In the genomic region with DNA sequence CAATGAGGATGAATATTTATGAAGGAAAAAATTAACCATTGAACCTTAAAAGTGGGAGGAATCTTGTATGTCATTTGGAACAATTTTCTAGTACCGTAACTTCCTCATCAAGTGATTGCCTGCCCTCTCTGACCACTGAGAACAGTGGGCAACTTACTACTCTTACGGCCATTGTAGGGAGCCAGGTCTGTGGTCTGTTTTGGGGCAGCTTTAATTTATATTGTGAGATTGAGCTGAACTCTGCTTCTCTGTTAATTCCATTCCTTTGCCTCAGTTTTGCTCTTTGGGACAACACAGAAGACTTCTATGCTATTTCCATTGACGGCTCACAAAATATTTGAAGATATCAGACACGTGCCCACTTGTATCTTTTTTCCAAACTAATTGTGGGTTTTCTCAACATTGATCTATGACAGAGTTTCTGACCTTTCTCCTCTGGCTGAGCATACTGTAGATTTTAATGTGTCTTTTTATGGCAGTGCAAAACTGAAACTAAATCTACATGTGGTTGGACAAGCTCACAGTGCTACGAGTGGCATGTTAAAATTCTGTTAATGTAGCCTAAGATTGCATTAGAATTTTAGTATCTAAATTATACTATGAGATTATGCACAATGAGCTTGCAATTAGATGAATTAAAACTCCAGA, we compare ENCODE assay signal across 8 cellular contexts. TPM values are rescaled to one million over a fixed set of nuclear protein-coding genes. Genes with fewer than 3 reads are reported as not detected.
DNase-seq lines count a peak whose midpoint lies in the region; ATAC-seq and TF ChIP-seq lines count a peak whose summit lies in the region.

No MANE protein-coding gene starts in this region.

- H3K36me3 Mint-ChIP-seq in CD8-positive, alpha-beta T cell: no peaks in the 10 kb centered on the region

- CTCF ChIA-PET in CD8-positive, alpha-beta T cell (lab: Charles Lee): interaction anchor here (0.6 kb wide), 1 partner anchor 788 kb away, joined by 3 read pairs; no protein-coding TSS in a partner anchor

- POLR2A ChIA-PET in CD8-positive, alpha-beta T cell (lab: Charles Lee): interaction anchor here (1.2 kb wide), 1 partner anchor 82 kb away, joined by 3 read pairs; no protein-coding TSS in a partner anchor

- no peaks in the 10 kb centered on the region for H3K36me3 ChIP-seq in CD8-positive, alpha-beta T cell (ENCODE audit: insufficient read depth, low read length)

- H3K4me3 ChIP-seq in CD8-positive, alpha-beta T cell (ENCODE audit: low read depth, low read length): peak overlapping the region; percentile 29

- H3K4me1 Mint-ChIP-seq in CD8-positive, alpha-beta T cell (ENCODE audit: low read depth): peaks cover 12% of the 10 kb centered on the region

- no peak overlapping the region for H3K27ac ChIP-seq in CD8-positive, alpha-beta T cell (ENCODE audit: low read depth, low read length)

- no peaks in the 10 kb centered on the region for H3K27me3 Mint-ChIP-seq in CD8-positive, alpha-beta T cell (ENCODE audit: low read depth)

- intact Hi-C loops in CD8-positive, alpha-beta T cell (cut with DNase I, micrococcal nuclease): loop anchor here in 1 of 2 experiments (10.0 kb wide), 1 partner anchor 1747 kb away; no protein-coding TSS in a partner anchor
- intact Hi-C loops in left colon (cut with DNase I, micrococcal nuclease): no loop called here

- no peaks in the 10 kb centered on the region for H3K27me3 ChIP-seq in CD8-positive, alpha-beta T cell (ENCODE audit: insufficient read depth, low read length)

- H3K4me1 ChIP-seq in CD8-positive, alpha-beta T cell (ENCODE audit: insufficient read depth, low read length): peaks cover 4% of the 10 kb centered on the region

- H3K9me3 Mint-ChIP-seq in CD8-positive, alpha-beta T cell: no peaks in the 10 kb centered on the region

- no peak for DNase-seq in CD8-positive, alpha-beta T cell
- DNase-seq in left colon: no peak
- no peak for DNase-seq in HuH-7 (ENCODE audit: low spot score)
- DNase-seq in cerebellar cortex (ENCODE audit: low spot score): no peak
- no peak for DNase-seq in COR-L47 (lab: John Stamatoyannopoulos, UW)
- DNase-seq in DMS 273 treated with DMSO at 0.1 percent for 48 hours (lab: John Stamatoyannopoulos, UW): no peak

- no peak for ATAC-seq in CD8-positive, alpha-beta T cell
- ATAC-seq in GM21619 (IDR thresholded peaks at IDR 0.05; ENCODE audit: unreplicated experiment) (peak; percentile 70), SK-N-SH treated with all-trans-retinoic acid at 6 μM for 48 hours (peak; percentile 67), left colon (peak; percentile 98)

- H3K4me3 Mint-ChIP-seq in CD8-positive, alpha-beta T cell: peak overlapping the region; percentile 78

- H3K27ac Mint-ChIP-seq in CD8-positive, alpha-beta T cell: peak overlapping the region; percentile 74

- no peaks in the 10 kb centered on the region for H3K9me3 ChIP-seq in CD8-positive, alpha-beta T cell (ENCODE audit: low read length)

- no peak for TF ChIP-seq CTCF in CD8-positive, alpha-beta T cell (IDR thresholded peaks at IDR 0.05)

TF ChIP-seq in SK-N-SH treated with all-trans-retinoic acid at 6 μM for 48 hours, 23 proteins besides CTCF, POLR2A, EP300 and RAD21:
- TF ChIP-seq ZC3H10 (CRISPR knock-in tag; IDR thresholded peaks at IDR 0.05) (no peak), PPARA (CRISPR knock-in tag; IDR thresholded peaks at IDR 0.05; ENCODE audit: borderline replicate concordance) (no peak), RARB (CRISPR knock-in tag; IDR thresholded peaks at IDR 0.05) (no peak), ZNF8 (CRISPR knock-in tag; IDR thresholded peaks at IDR 0.05) (no peak), ZFP3 (CRISPR knock-in tag; IDR thresholded peaks at IDR 0.05) (no peak), ISL1 (CRISPR knock-in tag; IDR thresholded peaks at IDR 0.05) (no peak), GLIS3 (CRISPR knock-in tag; IDR thresholded peaks at IDR 0.05) (no peak), TOX (CRISPR knock-in tag; IDR thresholded peaks at IDR 0.05; ENCODE audit: borderline replicate concordance) (peak; percentile 43; the same call in 1 of the 2 replicates)

RNA-seq across cellular contexts. Expression of a gene that starts 27.8 kb away (rescaled TPM):
- total RNA-seq in CD8-positive, alpha-beta T cell: 10 to 100 TPM; 31.0 to 32.9 TPM
- 1 to 10 TPM; 6.8 to 9.2 TPM for total RNA-seq in left colon
